In genomic region chr3:109922898-109923297, GRCh38 we compare ENCODE assay signal across 26 cellular contexts.
"Had no signal": no experiment of that assay in that cellular context is flagged by ENCODE, and none has a peak within 500 bp of the region (broad histone marks: within the 10 kb centered on the region; RNA-seq: fewer than 3 reads in every experiment).

No MANE protein-coding gene starts in this region.

- ATAC-seq: esophagus mucosa; mucosa of descending colon; natural killer cell treated with Interleukin-12 subunit alpha and Interleukin-12 subunit beta and Interleukin-15 and Interleukin-18, amount 100 ng/mL, for 72 hours; right cardiac atrium had no signal

- H3K4me3 ChIP-seq: ascending aorta, left ventricle myocardium inferior, lung, mucosa of descending colon, tibial nerve, uterus had no signal

- H3K9me3 ChIP-seq: ascending aorta, left ventricle myocardium inferior, mucosa of descending colon, tibial nerve, uterus had no signal

- H3K27me3 ChIP-seq: ascending aorta, brain microvascular endothelial cell, tibial nerve, uterus had no signal

- H3K36me3 Mint-ChIP-seq: activated CD4-positive, alpha-beta memory T cell treated with anti-CD3 and anti-CD28 coated beads for 36 hours; activated naive CD4-positive, alpha-beta T cell treated with anti-CD3 and anti-CD28 coated beads, Interleukin-2, amount 10 ng/mL, durations not matched to agents 7 days and 5 days; activated naive CD8-positive, alpha-beta T cell treated with anti-CD3 and anti-CD28 coated beads, Interleukin-2, amount 10 ng/mL, durations not matched to agents 7 days and 5 days; natural killer cell treated with Interleukin-12 subunit alpha and Interleukin-12 subunit beta and Interleukin-15 and Interleukin-18, amount 100 ng/mL, for 72 hours had no signal

- H3K4me3 Mint-ChIP-seq: activated CD4-positive, alpha-beta memory T cell treated with anti-CD3 and anti-CD28 coated beads for 36 hours; activated CD4-positive, alpha-beta T cell treated with anti-CD3 and anti-CD28 coated beads, Interleukin-2, amount 10 ng/mL, durations not matched to agents 24 days and 14 days; activated naive CD4-positive, alpha-beta T cell treated with anti-CD3 and anti-CD28 coated beads, Interleukin-2, amount 10 ng/mL, durations not matched to agents 7 days and 5 days; activated naive CD8-positive, alpha-beta T cell treated with anti-CD3 and anti-CD28 coated beads, Interleukin-2, amount 10 ng/mL, durations not matched to agents 7 days and 5 days; activated T-cell treated with anti-CD3 and anti-CD28 coated beads, Interleukin-2, amount 50 U/mL, for 24 hours; natural killer cell treated with Interleukin-12 subunit alpha and Interleukin-12 subunit beta and Interleukin-15 and Interleukin-18, amount 100 ng/mL, for 72 hours had no signal

- FAIRE-seq: endothelial cell of umbilical vein, frontal cortex had no signal

- H3K27me3 Mint-ChIP-seq: activated CD4-positive, alpha-beta memory T cell treated with anti-CD3 and anti-CD28 coated beads for 36 hours; activated CD4-positive, alpha-beta T cell treated with anti-CD3 and anti-CD28 coated beads, Interleukin-2, amount 10 ng/mL, durations not matched to agents 24 days and 14 days; activated naive CD4-positive, alpha-beta T cell treated with anti-CD3 and anti-CD28 coated beads, Interleukin-2, amount 10 ng/mL, durations not matched to agents 7 days and 5 days; activated naive CD8-positive, alpha-beta T cell treated with anti-CD3 and anti-CD28 coated beads, Interleukin-2, amount 10 ng/mL, durations not matched to agents 7 days and 5 days; activated T-cell treated with anti-CD3 and anti-CD28 coated beads, Interleukin-2, amount 50 U/mL, for 24 hours had no signal

- H3K4me1 ChIP-seq: ascending aorta, left ventricle myocardium inferior, tibial nerve, uterus had no signal

- H3K36me3 ChIP-seq: ascending aorta, brain microvascular endothelial cell, left ventricle myocardium inferior, tibial nerve, uterus had no signal

- DNase-seq: activated CD4-positive, alpha-beta memory T cell treated with anti-CD3 and anti-CD28 coated beads for 36 hours; activated CD4-positive, alpha-beta T cell treated with anti-CD3 and anti-CD28 coated beads, Interleukin-2, amount 10 ng/mL, durations not matched to agents 24 days and 14 days; activated CD4-positive, CD25-positive, alpha-beta regulatory T cell treated with anti-CD3 and anti-CD28 coated beads, Interleukin-2, amount 50 U/mL, for 72 hours; activated CD8-positive, alpha-beta memory T cell treated with anti-CD3 and anti-CD28 coated beads, Interleukin-2, amount 50 U/mL, for 48 hours; activated gamma-delta T cell; activated naive CD4-positive, alpha-beta T cell treated with anti-CD3 and anti-CD28 coated beads, Interleukin-2, amount 10 ng/mL, durations not matched to agents 7 days and 5 days; activated naive CD8-positive, alpha-beta T cell treated with anti-CD3 and anti-CD28 coated beads, Interleukin-2, amount 10 ng/mL, durations not matched to agents 7 days and 5 days; activated T-cell treated with anti-CD3 and anti-CD28 coated beads, Interleukin-2, amount 50 U/mL, for 24 hours; brain microvascular endothelial cell; cortex of kidney; left ventricle myocardium inferior; mesendoderm; mucosa of descending colon; posterior cingulate gyrus; right cardiac atrium; stimulated activated CD4-positive, alpha-beta T cell treated with anti-CD3 and anti-CD28 coated beads, Interleukin-2, amount 100 ng/mL, for 48 hours; stimulated activated naive CD4-positive, alpha-beta T cell treated with Interleukin-2 at 50 U/mL for 16 hours; T-helper 2 cell; uterus had no signal

- H3K4me1 Mint-ChIP-seq: activated CD4-positive, alpha-beta T cell treated with anti-CD3 and anti-CD28 coated beads, Interleukin-2, amount 10 ng/mL, durations not matched to agents 24 days and 14 days; activated naive CD4-positive, alpha-beta T cell treated with anti-CD3 and anti-CD28 coated beads, Interleukin-2, amount 10 ng/mL, durations not matched to agents 7 days and 5 days; activated naive CD8-positive, alpha-beta T cell treated with anti-CD3 and anti-CD28 coated beads, Interleukin-2, amount 10 ng/mL, durations not matched to agents 7 days and 5 days had no signal

- H3K27ac Mint-ChIP-seq: activated CD4-positive, alpha-beta memory T cell treated with anti-CD3 and anti-CD28 coated beads for 36 hours; activated CD4-positive, alpha-beta T cell treated with anti-CD3 and anti-CD28 coated beads, Interleukin-2, amount 10 ng/mL, durations not matched to agents 24 days and 14 days; activated naive CD4-positive, alpha-beta T cell treated with anti-CD3 and anti-CD28 coated beads, Interleukin-2, amount 10 ng/mL, durations not matched to agents 7 days and 5 days; activated naive CD8-positive, alpha-beta T cell treated with anti-CD3 and anti-CD28 coated beads, Interleukin-2, amount 10 ng/mL, durations not matched to agents 7 days and 5 days; activated T-cell treated with anti-CD3 and anti-CD28 coated beads, Interleukin-2, amount 50 U/mL, for 24 hours; natural killer cell treated with Interleukin-12 subunit alpha and Interleukin-12 subunit beta and Interleukin-15 and Interleukin-18, amount 100 ng/mL, for 72 hours had no signal

- H3K27ac ChIP-seq: ascending aorta, brain microvascular endothelial cell, left ventricle myocardium inferior, tibial nerve, uterus had no signal

- H3K9me3 Mint-ChIP-seq: activated CD4-positive, alpha-beta memory T cell treated with anti-CD3 and anti-CD28 coated beads for 36 hours; activated CD4-positive, alpha-beta T cell treated with anti-CD3 and anti-CD28 coated beads, Interleukin-2, amount 10 ng/mL, durations not matched to agents 24 days and 14 days; activated naive CD4-positive, alpha-beta T cell treated with anti-CD3 and anti-CD28 coated beads, Interleukin-2, amount 10 ng/mL, durations not matched to agents 7 days and 5 days; activated T-cell treated with anti-CD3 and anti-CD28 coated beads, Interleukin-2, amount 50 U/mL, for 24 hours; natural killer cell treated with Interleukin-12 subunit alpha and Interleukin-12 subunit beta and Interleukin-15 and Interleukin-18, amount 100 ng/mL, for 72 hours had no signal
